20 cellular contexts compared by ENCODE assay signal in genomic region chr13:111206148-111206547, GRCh38.
DNase-seq lines count a peak whose midpoint lies in the region; ATAC-seq, FAIRE-seq and TF ChIP-seq lines count a peak whose summit lies in the region.
"Had no signal": no experiment of that assay in that cellular context is flagged by ENCODE, and none has a peak within 500 bp of the region (broad histone marks: within the 10 kb centered on the region; RNA-seq: fewer than 3 reads in every experiment).

No MANE protein-coding gene starts in this region.

- no peak overlapping the region for H3K4me2 ChIP-seq in astrocyte (ENCODE audit: low read length)
- no peak overlapping the region for H3K4me2 ChIP-seq in neuronal stem cell (ENCODE audit: insufficient read depth, low read length, poor library complexity, severe bottlenecking)
- no peak overlapping the region for H3K4me2 ChIP-seq in MM.1S (ENCODE audit: low read depth, low read length)
- H3K4me2 ChIP-seq: A549, BLaER1, KMS-11 had no signal

- H4K8ac ChIP-seq in neuronal stem cell (ENCODE audit: low read depth, low read length), result no peak overlapping the region

- ATAC-seq in left cardiac atrium, result no peak
- ATAC-seq: A549; CD8-positive, alpha-beta T cell had no signal

- H3K36me3 Mint-ChIP-seq in astrocyte (ENCODE audit: low read depth, unreplicated experiment), result peaks cover 7% of the 10 kb centered on the region

- no peak overlapping the region for H3K4ac ChIP-seq in neuronal stem cell (ENCODE audit: low read length)

- H3K27ac ChIP-seq in left ventricle myocardium inferior (replicated peaks), result peak overlapping the region; percentile 0
- no peak overlapping the region for H3K27ac ChIP-seq in astrocyte (ENCODE audit: low read depth, low read length)
- H3K27ac ChIP-seq in neuronal stem cell (replicated peaks; ENCODE audit: low read length), result no peak overlapping the region
- no peak overlapping the region for H3K27ac ChIP-seq in MM.1S (ENCODE audit: low read length)
- H3K27ac ChIP-seq: A549, BLaER1, KMS-11 had no signal

- no peak overlapping the region for H2BK5ac ChIP-seq in neuronal stem cell (ENCODE audit: low read length)

- peaks cover 48% of the 10 kb centered on the region for H4K20me1 ChIP-seq in astrocyte (ENCODE audit: insufficient read depth, low read length)
- peaks cover 4% of the 10 kb centered on the region; the same call in 1 of the 2 replicates for H4K20me1 ChIP-seq in MM.1S (ENCODE audit: insufficient read depth, low read length)

- H3K14ac ChIP-seq in neuronal stem cell (ENCODE audit: low read length), result no peak overlapping the region

- H3K23ac ChIP-seq in neuronal stem cell (ENCODE audit: low read depth, low read length, poor library complexity), result no peak overlapping the region

- H2BK12ac ChIP-seq in neuronal stem cell (ENCODE audit: low read length), result no peak overlapping the region

- H3F3A ChIP-seq in MM.1S (ENCODE audit: insufficient read depth, low read length), result peaks cover 6% of the 10 kb centered on the region; the same call in 1 of the 2 replicates

- H3K4me3 Mint-ChIP-seq in astrocyte (ENCODE audit: unreplicated experiment), result peak overlapping the region; percentile 11
- H3K4me3 Mint-ChIP-seq: CD8-positive, alpha-beta T cell; HFFc6 had no signal

- no peak overlapping the region for H3K18ac ChIP-seq in neuronal stem cell (ENCODE audit: low read length)

- no peak overlapping the region for H2BK15ac ChIP-seq in neuronal stem cell (ENCODE audit: low read length)

- no peak overlapping the region for H2AFZ ChIP-seq in astrocyte (ENCODE audit: low read depth, low read length)
- no peak overlapping the region for H2AFZ ChIP-seq in neuronal stem cell (ENCODE audit: low read length)
- H2AFZ ChIP-seq in MM.1S (ENCODE audit: low read length), result no peak overlapping the region

- H3K9me3 Mint-ChIP-seq in astrocyte (ENCODE audit: unreplicated experiment), result no peaks in the 10 kb centered on the region
- H3K9me3 Mint-ChIP-seq: CD8-positive, alpha-beta T cell; HFFc6 had no signal

- H3K36me3 ChIP-seq in left ventricle myocardium inferior (peaks cover 4% of the 10 kb centered on the region), astrocyte (ENCODE audit: insufficient read depth, low read length) (no peaks in the 10 kb centered on the region), neuronal stem cell (replicated peaks in 1 of 2; ENCODE audit: control insufficient read depth in 2 of 2, insufficient read depth in 2 of 2, low read length in 2 of 2) (peaks cover 0 to 24% of the 10 kb centered on the region in 2 donors), MM.1S (replicated peaks; ENCODE audit: insufficient read depth, low read length) (no peaks in the 10 kb centered on the region)
- H3K36me3 ChIP-seq: MG63 had no signal

- H3K4me3 ChIP-seq in left ventricle myocardium inferior (peak overlapping the region; percentile 60), astrocyte (ENCODE audit: insufficient read depth, low read depth, low read length) (no peak overlapping the region), neuronal stem cell (ENCODE audit: low read length in 2 of 2) (no peak overlapping the region), MM.1S (ENCODE audit: low read length) (no peak overlapping the region)
- H3K4me3 ChIP-seq: A549, BLaER1, MG63 had no signal

- H3K27me3 Mint-ChIP-seq in astrocyte (ENCODE audit: low read depth, unreplicated experiment), result no peaks in the 10 kb centered on the region

- FAIRE-seq in astrocyte (lab: Jason Lieb, UNC) (no peak), GM19239 (lab: Jason Lieb, UNC) (no peak)
- FAIRE-seq: A549, D721Med had no signal

- H3K9ac ChIP-seq in astrocyte (ENCODE audit: low read length), result no peak overlapping the region
- H3K9ac ChIP-seq in neuronal stem cell (ENCODE audit: low read depth, low read length, poor library complexity), result no peak overlapping the region
- H3K9ac ChIP-seq in MM.1S (ENCODE audit: low read length), result no peak overlapping the region
- H3K9ac ChIP-seq: BLaER1, KMS-11 had no signal

- no peak for DNase-seq in left ventricle myocardium inferior
- DNase-seq in left cardiac atrium, result no peak
- DNase-seq in astrocyte (ENCODE audit: low read depth), result no peak
- DNase-seq in mesenteric fat pad (ENCODE audit: low spot score), result peak; percentile 68
- DNase-seq in stimulated activated CD4-positive, alpha-beta T cell treated with anti-CD3 and anti-CD28 coated beads, Interleukin-15, amount 100 ng/mL, for 24 hours, result no peak
- DNase-seq in neuronal stem cell (ENCODE audit: low spot score), result no peak
- DNase-seq in GM19239 (ENCODE audit: insufficient read length, low spot score), result no peak
- no peak for DNase-seq in MM.1S
- DNase-seq: CD8-positive, alpha-beta T cell; HFFc6; MG63; NCI-H1105; NCI-H2081 treated with DMSO at 0.1 percent for 48 hours; NCI-H446 treated with DMSO at 0.1 percent for 48 hours; NCI-H69; Right ventricle myocardium superior had no signal

- peaks cover 87% of the 10 kb centered on the region for H3K79me2 ChIP-seq in astrocyte (ENCODE audit: insufficient read depth, low read length)
- peaks cover 89% of the 10 kb centered on the region for H3K79me2 ChIP-seq in MM.1S (ENCODE audit: low read length)

- no peak for TF ChIP-seq CTCF in left ventricle myocardium inferior (IDR thresholded peaks at IDR 0.05; ENCODE audit: borderline replicate concordance)
- TF ChIP-seq CTCF in astrocyte (IDR thresholded peaks at IDR 0.05; ENCODE audit: insufficient read depth, low read depth, low read length), result no peak
- TF ChIP-seq CTCF in MM.1S (IDR thresholded peaks at IDR 0.05; ENCODE audit: low read length), result no peak

- H3K9me3 ChIP-seq in left ventricle myocardium inferior (replicated peaks) (no peaks in the 10 kb centered on the region), astrocyte (ENCODE audit: insufficient read depth, low read depth, low read length) (no peaks in the 10 kb centered on the region), neuronal stem cell (replicated peaks in 1 of 2; ENCODE audit: control insufficient read depth in 2 of 2, insufficient read depth in 1 of 2, low read depth in 1 of 2, low read length in 2 of 2) (peaks cover 0 to 2% of the 10 kb centered on the region in 2 donors), MM.1S (replicated peaks; ENCODE audit: insufficient read depth, low read length) (no peaks in the 10 kb centered on the region)
- H3K9me3 ChIP-seq: A549, BLaER1, MG63 had no signal

- no CpG with 5 or more reads among the region's 12 CpGs for WGBS in neuronal stem cell (ENCODE audit: extremely low coverage in 2 of 2, insufficient read length in 2 of 2, insufficient replicate concordance in 1 of 2), 2 donors

- H3K27me3 ChIP-seq in left ventricle myocardium inferior (ENCODE audit: low read depth) (no peaks in the 10 kb centered on the region), astrocyte (ENCODE audit: insufficient read depth, low read length) (no peaks in the 10 kb centered on the region), neuronal stem cell (ENCODE audit: control insufficient read depth in 3 of 3, insufficient read depth in 3 of 3, low read depth in 1 of 3, low read length in 3 of 3) (no peaks in the 10 kb centered on the region), MM.1S (replicated peaks; ENCODE audit: insufficient read depth, low read length) (no peaks in the 10 kb centered on the region)
- H3K27me3 ChIP-seq: BLaER1, MG63 had no signal

- no peak overlapping the region for H4K91ac ChIP-seq in neuronal stem cell (ENCODE audit: low read depth, low read length, poor library complexity)

- intact Hi-C loops in left ventricle myocardium inferior (cut with micrococcal nuclease) (no loop called here), left cardiac atrium (cut with DNase I) (no loop called here)

- H3K4me1 Mint-ChIP-seq in astrocyte (ENCODE audit: low read depth, unreplicated experiment), result peaks cover 76% of the 10 kb centered on the region

- H3K4me1 ChIP-seq in left ventricle myocardium inferior (peaks cover 97% of the 10 kb centered on the region), astrocyte (ENCODE audit: insufficient read depth, low read length) (peaks cover 35% of the 10 kb centered on the region), neuronal stem cell (ENCODE audit: control insufficient read depth in 2 of 2, insufficient read depth in 1 of 2, low read depth in 1 of 2, low read length in 2 of 2) (peaks cover 30 to 46% of the 10 kb centered on the region in 2 donors), MM.1S (ENCODE audit: low read length) (peaks cover 19% of the 10 kb centered on the region)

- H3K79me1 ChIP-seq in neuronal stem cell (ENCODE audit: low read depth, low read length), result peaks cover 5% of the 10 kb centered on the region

- no peak overlapping the region for H2AK5ac ChIP-seq in neuronal stem cell (ENCODE audit: low read depth, low read length)

- no peak overlapping the region for H2BK120ac ChIP-seq in neuronal stem cell (ENCODE audit: low read depth, low read length)

- no peak overlapping the region for H3K27ac Mint-ChIP-seq in astrocyte (ENCODE audit: unreplicated experiment)
- H3K27ac Mint-ChIP-seq: CD8-positive, alpha-beta T cell; HFFc6 had no signal

- no peaks in the 10 kb centered on the region for H3K9me2 ChIP-seq in MM.1S (replicated peaks; ENCODE audit: insufficient read depth, low read length)
